ENCODE assay signal across 17 cellular contexts in the genomic region with DNA sequence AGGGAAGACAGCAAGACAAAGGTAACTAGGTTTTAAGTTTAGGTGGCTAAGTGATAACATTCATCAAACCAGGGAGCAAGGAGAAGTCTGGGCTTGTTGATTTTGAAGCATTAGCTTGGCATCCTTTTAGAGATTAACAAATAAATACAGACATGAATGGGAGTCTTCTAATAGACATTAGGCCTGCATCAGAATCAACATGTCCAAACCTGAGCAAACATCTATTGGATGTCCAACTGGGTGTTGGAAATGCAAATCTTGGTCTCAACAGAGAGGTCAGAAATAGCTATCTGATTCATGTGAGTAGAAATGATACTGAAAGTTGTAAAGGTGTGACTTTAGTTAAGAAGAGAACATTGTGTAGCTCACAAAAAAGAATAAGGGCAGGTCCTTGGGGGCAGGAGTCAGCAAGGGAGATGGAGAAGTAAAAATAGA.
A peak's percentile ranks its signal among the peaks of the same experiment; 100 is the strongest.
DNase-seq lines count a peak whose midpoint lies in the region; ATAC-seq and TF ChIP-seq lines count a peak whose summit lies in the region.
"Had no signal": no experiment of that assay in that cellular context is flagged by ENCODE, and none has a peak within 500 bp of the region (broad histone marks: within the 10 kb centered on the region; RNA-seq: fewer than 3 reads in every experiment).

No MANE protein-coding gene starts in this region.

- peak overlapping the region; percentile 96 for H4K91ac ChIP-seq in IMR-90 (ENCODE audit: insufficient read depth, low read depth, low read length)

- H3K18ac ChIP-seq in IMR-90 (ENCODE audit: low read depth, low read length), result peak overlapping the region; percentile 99

- H3K9me1 ChIP-seq in IMR-90 (ENCODE audit: insufficient read depth, low read length), result peaks cover 15% of the 10 kb centered on the region

- H3K79me1 ChIP-seq in IMR-90 (ENCODE audit: low read depth in 1 of 2, low read length in 2 of 2), result peaks cover 5 to 17% of the 10 kb centered on the region in 2 experiments; a peak in 2 of 4 replicates

- H2BK20ac ChIP-seq in IMR-90 (ENCODE audit: low read depth, low read length), result peak overlapping the region; percentile 100

- peak overlapping the region; percentile 93 for H2BK120ac ChIP-seq in IMR-90 (ENCODE audit: low read depth, low read length)

- peak overlapping the region; percentile 78; the same call in 1 of the 2 replicates for H4K5ac ChIP-seq in IMR-90 (ENCODE audit: low read depth, low read length)

- no peak overlapping the region for H3K4me2 ChIP-seq in IMR-90 (ENCODE audit: low read depth, low read length)

- H3K4ac ChIP-seq in IMR-90 (ENCODE audit: low read depth, low read length), result peak overlapping the region; percentile 90

- peak overlapping the region; percentile 84 to 89 for H4K8ac ChIP-seq in IMR-90 (ENCODE audit: low read depth in 2 of 2, low read length in 2 of 2)

- peak overlapping the region; percentile 50; the same call in 1 of the 2 replicates for H3K56ac ChIP-seq in IMR-90 (ENCODE audit: extremely low read depth, insufficient read depth, low read length)

- H3K4me1 ChIP-seq in IMR-90 (ENCODE audit: control insufficient read depth, insufficient read depth, low read length) (peaks cover 21% of the 10 kb centered on the region), gastrocnemius medialis (no peaks in the 10 kb centered on the region)
- H3K4me1 ChIP-seq: left ventricle myocardium inferior, parathyroid adenoma had no signal

- POLR2A ChIA-PET in IMR-90 (lab: Charles Lee; ENCODE audit: unreplicated experiment), result no interaction called here

- TF ChIP-seq POLR2A in IMR-90 (IDR thresholded peaks at IDR 0.05; ENCODE audit: low read depth, low read length) (no peak), gastrocnemius medialis (IDR thresholded peaks at IDR 0.05) (no peak)

- no peak overlapping the region for H2AK9ac ChIP-seq in IMR-90 (replicated peaks; ENCODE audit: low read depth, low read length, poor library complexity)

- H3K36me3 ChIP-seq in IMR-90 (ENCODE audit: control insufficient read depth, insufficient read depth, low read length) (no peaks in the 10 kb centered on the region), gastrocnemius medialis (no peaks in the 10 kb centered on the region)
- H3K36me3 ChIP-seq: left ventricle myocardium inferior had no signal

- H3K4me3 ChIP-seq in IMR-90 (ENCODE audit: insufficient read depth, low read depth, low read length), result no peak overlapping the region
- no peak overlapping the region for H3K4me3 ChIP-seq in gastrocnemius medialis
- H3K4me3 ChIP-seq: left ventricle myocardium inferior, SK-N-MC had no signal

- H3K27ac ChIP-seq in IMR-90 (ENCODE audit: insufficient read depth, low read length) (no peak overlapping the region), gastrocnemius medialis (no peak overlapping the region)
- H3K27ac ChIP-seq: left ventricle myocardium inferior, parathyroid adenoma, SK-N-MC had no signal

- H2AFZ ChIP-seq in IMR-90 (replicated peaks; ENCODE audit: low read length, poor library complexity), result no peak overlapping the region
- H2AFZ ChIP-seq: parathyroid adenoma had no signal

- intact Hi-C loops in IMR-90 (cut with micrococcal nuclease) (no loop called here), gastrocnemius medialis (cut with DNase I; ENCODE audit: low total_unique reads) (no loop called here)

- dilution Hi-C loops in IMR-90 (cut with HindIII; ENCODE audit: low sequenced_read_pairs, unreplicated experiment), result no loop called here

- in situ Hi-C loops in IMR-90 (cut with MboI; ENCODE audit: low sequenced_read_pairs), result no loop called here
- in situ Hi-C loops in gastrocnemius medialis (cut with MboI; ENCODE audit: low sequenced_read_pairs in 4 of 4), result no loop called here

- BruUV-seq in IMR-90 (replicated peaks; lab: Mats Ljungman, UMichigan), result no TSS peak

- H4K20me1 ChIP-seq in IMR-90 (ENCODE audit: insufficient read depth, low read length), result no peaks in the 10 kb centered on the region

- no peak for TF ChIP-seq CTCF in IMR-90 (conservative IDR thresholded peaks at IDR 0.05; ENCODE audit: low read depth, low read length)
- TF ChIP-seq CTCF in gastrocnemius medialis (IDR thresholded peaks at IDR 0.05 in 4 of 5, conservative IDR thresholded peaks at IDR 0.05 in 1 of 5), result no peak

- CTCF ChIA-PET in IMR-90 (lab: Yijun Ruan, JAX), result interaction anchor here (1.2 kb wide), 1 partner anchor 8 kb away, joined by 3 read pairs; no protein-coding TSS in a partner anchor

- no peak for TF ChIP-seq RAD21 in IMR-90 (IDR thresholded peaks at IDR 0.05; ENCODE audit: low read length)

- peak overlapping the region; percentile 99 for H2BK15ac ChIP-seq in IMR-90 (ENCODE audit: low read depth, low read length)

- no peak overlapping the region for H3K9ac ChIP-seq in IMR-90 (ENCODE audit: low read depth, low read length)
- H3K9ac ChIP-seq: parathyroid adenoma had no signal

- ATAC-seq in GM18519 (IDR thresholded peaks at IDR 0.05; ENCODE audit: low FRiP score, unreplicated experiment) (peak; percentile 90), GM21423 (IDR thresholded peaks at IDR 0.05; ENCODE audit: unreplicated experiment) (peak; percentile 75), HG03025 (IDR thresholded peaks at IDR 0.05; ENCODE audit: low FRiP score, unreplicated experiment) (peak; percentile 99), IMR-90 (ENCODE audit: low read depth) (no peak), HG02981 (IDR thresholded peaks at IDR 0.05; ENCODE audit: unreplicated experiment) (no peak), gastrocnemius medialis (no peak)
- ATAC-seq: stimulated activated naive CD8-positive, alpha-beta T cell treated with anti-CD3 and anti-CD28 coated beads, Interleukin-15, Interleukin-2, amounts not matched to agents 100 U/mL and 50 U/mL, for 24 hours had no signal

- H3K27me3 ChIP-seq in IMR-90 (ENCODE audit: control insufficient read depth, insufficient read depth, low read length) (no peaks in the 10 kb centered on the region), gastrocnemius medialis (no peaks in the 10 kb centered on the region)

- peak overlapping the region; percentile 74; the same call in 1 of the 2 replicates for H3K23ac ChIP-seq in IMR-90 (ENCODE audit: low read depth, low read length)

- peak overlapping the region; percentile 53 for H3K14ac ChIP-seq in IMR-90 (replicated peaks; ENCODE audit: low read depth, low read length)

- H3K9me3 ChIP-seq in IMR-90 (ENCODE audit: control insufficient read depth, insufficient read depth, low read length) (no peaks in the 10 kb centered on the region), gastrocnemius medialis (peaks cover 0 to under 1% (median 0%) of the 10 kb centered on the region in 3 donors)

- peak overlapping the region; percentile 99 for H2BK5ac ChIP-seq in IMR-90 (ENCODE audit: low read depth, low read length, poor library complexity, severe bottlenecking)

- peak overlapping the region; percentile 73 for H2AK5ac ChIP-seq in IMR-90 (ENCODE audit: low read depth, low read length)

- DNase-seq in IMR-90 (no peak), gastrocnemius medialis (no peak), dermis blood vessel endothelial cell (no peak), NCI-H526 treated with DMSO at 0.1 percent for 48 hours (lab: John Stamatoyannopoulos, UW) (no peak)
- DNase-seq: activated CD4-positive, alpha-beta T cell treated with anti-CD3 and anti-CD28 coated beads for 48 hours; activated effector memory CD4-positive, alpha-beta T cell treated with Interleukin-2 at 50 U/mL for 16 hours; central memory CD4-positive, alpha-beta T cell; left ventricle myocardium inferior; MV-4-11; NCI-H774; stimulated activated naive CD8-positive, alpha-beta T cell treated with anti-CD3 and anti-CD28 coated beads, Interleukin-15, Interleukin-2, amounts not matched to agents 100 U/mL and 50 U/mL, for 24 hours had no signal

TF ChIP-seq in IMR-90, 13 proteins besides CTCF, POLR2A, EP300 and RAD21:
- TF ChIP-seq BHLHE40 (IDR thresholded peaks at IDR 0.05; ENCODE audit: low read depth, low read length), result no peak
- TF ChIP-seq MXI1 (IDR thresholded peaks at IDR 0.05; ENCODE audit: borderline replicate concordance, low read depth, low read length), result no peak
- TF ChIP-seq, protein P1, sequence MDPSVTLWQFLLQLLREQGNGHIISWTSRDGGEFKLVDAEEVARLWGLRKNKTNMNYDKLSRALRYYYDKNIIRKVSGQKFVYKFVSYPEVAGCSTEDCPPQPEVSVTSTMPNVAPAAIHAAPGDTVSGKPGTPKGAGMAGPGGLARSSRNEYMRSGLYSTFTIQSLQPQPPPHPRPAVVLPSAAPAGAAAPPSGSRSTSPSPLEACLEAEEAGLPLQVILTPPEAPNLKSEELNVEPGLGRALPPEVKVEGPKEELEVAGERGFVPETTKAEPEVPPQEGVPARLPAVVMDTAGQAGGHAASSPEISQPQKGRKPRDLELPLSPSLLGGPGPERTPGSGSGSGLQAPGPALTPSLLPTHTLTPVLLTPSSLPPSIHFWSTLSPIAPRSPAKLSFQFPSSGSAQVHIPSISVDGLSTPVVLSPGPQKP (IDR thresholded peaks at IDR 0.05; ENCODE audit: borderline replicate concordance, low read depth, low read length), result no peak
- TF ChIP-seq CEBPB (IDR thresholded peaks at IDR 0.05; ENCODE audit: low read depth, low read length), result no peak
- no peak for TF ChIP-seq SMC3 (IDR thresholded peaks at IDR 0.05; ENCODE audit: low read depth, low read length)
- no peak for TF ChIP-seq USF2 (IDR thresholded peaks at IDR 0.05; ENCODE audit: low read depth, low read length)
- no peak for TF ChIP-seq RFX5 (IDR thresholded peaks at IDR 0.05; ENCODE audit: low read depth, low read length)
- no peak for TF ChIP-seq RCOR1 (IDR thresholded peaks at IDR 0.05; ENCODE audit: insufficient replicate concordance, low read length)

Comparison
In these comparisons a context has a peak if more than half of its experiments do, and no peak if none do; other contexts are left out.
1. ATAC-seq: peak in GM18519 (single experiment), GM21423 (single experiment) and HG03025 (single experiment); none in IMR-90 (single experiment), HG02981 (single experiment) and gastrocnemius medialis (0 of 2).